14 cellular contexts compared by ENCODE assay signal in genomic region chr4:108425988-108426387, GRCh38.
DNase-seq lines count a peak whose midpoint lies in the region; ATAC-seq and TF ChIP-seq lines count a peak whose summit lies in the region.
"Had no signal": no experiment of that assay in that cellular context is flagged by ENCODE, and none has a peak within 500 bp of the region (broad histone marks: within the 10 kb centered on the region; RNA-seq: fewer than 3 reads in every experiment).

No MANE protein-coding gene starts in this region.

- DNase-seq in activated CD8-positive, alpha-beta T cell treated with anti-CD3 and anti-CD28 coated beads for 36 hours, result no peak
- no peak for DNase-seq in activated CD8-positive, alpha-beta T cell treated with anti-CD3 and anti-CD28 coated beads, Interleukin-2, amount 10 ng/mL, durations not matched to agents 7 days and 5 days
- no peak for DNase-seq in RWPE2 (ENCODE audit: low spot score)
- peak; percentile 37 for DNase-seq in epithelial cell of esophagus (ENCODE audit: low read depth)
- DNase-seq in smooth muscle cell (lab: John Stamatoyannopoulos, UW; ENCODE audit: unreplicated experiment), result no peak
- DNase-seq in NK-92 (lab: John Stamatoyannopoulos, UW; ENCODE audit: unreplicated experiment), result no peak
- no peak for DNase-seq in 8988T
- DNase-seq in suprapubic skin (ENCODE audit: low spot score in 2 of 2), result no peak
- DNase-seq: retina had no signal

- CTCF ChIA-PET in activated CD8-positive, alpha-beta T cell treated with anti-CD3 and anti-CD28 coated beads for 36 hours (lab: Charles Lee), result interaction anchor here (0.8 to 1.6 kb wide), 4 partner anchors 17 to 436 kb away, joined by 3 to 4 read pairs (median 3); partner anchors contain the start of gene HADH
- CTCF ChIA-PET in activated CD8-positive, alpha-beta T cell treated with anti-CD3 and anti-CD28 coated beads, Interleukin-2, amount 10 ng/mL, durations not matched to agents 7 days and 5 days (lab: Charles Lee), result interaction anchor here (0.9 kb wide), 1 partner anchor 52 kb away, joined by 3 read pairs; no protein-coding TSS in a partner anchor

- peak overlapping the region; percentile 1 for H3K27ac Mint-ChIP-seq in activated CD8-positive, alpha-beta T cell treated with anti-CD3 and anti-CD28 coated beads for 36 hours
- no peak overlapping the region for H3K27ac Mint-ChIP-seq in activated CD8-positive, alpha-beta T cell treated with anti-CD3 and anti-CD28 coated beads, Interleukin-2, amount 10 ng/mL, durations not matched to agents 7 days and 5 days
- H3K27ac Mint-ChIP-seq: activated T-helper 1 cell treated with anti-CD3 and anti-CD28 coated beads, Interleukin-12 subunit alpha, Interleukin-12 subunit beta, Interleukin-2, Interleukin-4 antibody, amounts not matched to agents 30 ng/mL and 10 ng/mL and 1 ng/mL, durations not matched to agents 14 hours and 24 hours and 36 hours had no signal

- POLR2A ChIA-PET in activated CD8-positive, alpha-beta T cell treated with anti-CD3 and anti-CD28 coated beads for 36 hours (lab: Charles Lee), result interaction anchor here (0.7 to 1.5 kb wide), 4 partner anchors 65 to 310 kb away, joined by 3 to 4 read pairs (median 3); no protein-coding TSS in a partner anchor
- POLR2A ChIA-PET in activated CD8-positive, alpha-beta T cell treated with anti-CD3 and anti-CD28 coated beads, Interleukin-2, amount 10 ng/mL, durations not matched to agents 7 days and 5 days (lab: Charles Lee), result interaction anchor here (0.6 kb wide), 1 partner anchor 18 kb away, joined by 3 read pairs; no protein-coding TSS in a partner anchor

- intact Hi-C loops in activated CD8-positive, alpha-beta T cell treated with anti-CD3 and anti-CD28 coated beads for 36 hours (cut with micrococcal nuclease), result loop anchor here (10.0 kb wide), 1 partner anchor 51 kb away; no protein-coding TSS in a partner anchor

- H3K9me3 ChIP-seq in RWPE2 (ENCODE audit: severe bottlenecking) (no peaks in the 10 kb centered on the region), smooth muscle cell (replicated peaks; ENCODE audit: low read depth) (no peaks in the 10 kb centered on the region), suprapubic skin (peaks cover 7% of the 10 kb centered on the region)
- H3K9me3 ChIP-seq: A549 had no signal

- H3K9ac ChIP-seq in smooth muscle cell (ENCODE audit: low read depth), result no peak overlapping the region

- H3K9me3 Mint-ChIP-seq in activated CD8-positive, alpha-beta T cell treated with anti-CD3 and anti-CD28 coated beads for 36 hours, result peaks cover 4% of the 10 kb centered on the region
- H3K9me3 Mint-ChIP-seq in activated CD8-positive, alpha-beta T cell treated with anti-CD3 and anti-CD28 coated beads, Interleukin-2, amount 10 ng/mL, durations not matched to agents 7 days and 5 days (ENCODE audit: insufficient read depth), result peaks cover 12% of the 10 kb centered on the region

- no peaks in the 10 kb centered on the region for H3K27me3 ChIP-seq in RWPE2 (ENCODE audit: insufficient read depth, poor library complexity, severe bottlenecking)
- no peaks in the 10 kb centered on the region for H3K27me3 ChIP-seq in smooth muscle cell (ENCODE audit: low read depth)
- no peaks in the 10 kb centered on the region for H3K27me3 ChIP-seq in suprapubic skin
- H3K27me3 ChIP-seq: hepatocyte had no signal

- no peaks in the 10 kb centered on the region for H3K36me3 Mint-ChIP-seq in activated CD8-positive, alpha-beta T cell treated with anti-CD3 and anti-CD28 coated beads for 36 hours (ENCODE audit: low read depth)
- peaks cover 2% of the 10 kb centered on the region for H3K36me3 Mint-ChIP-seq in activated CD8-positive, alpha-beta T cell treated with anti-CD3 and anti-CD28 coated beads, Interleukin-2, amount 10 ng/mL, durations not matched to agents 7 days and 5 days (ENCODE audit: low read depth)

- 13% methylated on average over 3 of the region's 3 CpGs for WGBS in smooth muscle cell (ENCODE audit: low lambda C conversion rate)
- WGBS in suprapubic skin, result 85% methylated on average over 3 of the region's 3 CpGs

- H4K20me1 ChIP-seq in smooth muscle cell (ENCODE audit: low read depth), result no peaks in the 10 kb centered on the region

- TF ChIP-seq POLR2A in suprapubic skin (IDR thresholded peaks at IDR 0.05), result no peak

- no peak overlapping the region for H3K4me3 Mint-ChIP-seq in activated CD8-positive, alpha-beta T cell treated with anti-CD3 and anti-CD28 coated beads for 36 hours
- no peak overlapping the region for H3K4me3 Mint-ChIP-seq in activated CD8-positive, alpha-beta T cell treated with anti-CD3 and anti-CD28 coated beads, Interleukin-2, amount 10 ng/mL, durations not matched to agents 7 days and 5 days
- H3K4me3 Mint-ChIP-seq: activated T-helper 1 cell treated with anti-CD3 and anti-CD28 coated beads, Interleukin-12 subunit alpha, Interleukin-12 subunit beta, Interleukin-2, Interleukin-4 antibody, amounts not matched to agents 30 ng/mL and 10 ng/mL and 1 ng/mL, durations not matched to agents 14 hours and 24 hours and 36 hours had no signal

- TF ChIP-seq CTCF in activated CD8-positive, alpha-beta T cell treated with anti-CD3 and anti-CD28 coated beads for 36 hours (IDR thresholded peaks at IDR 0.05), result no peak
- TF ChIP-seq CTCF in RWPE2 (IDR thresholded peaks at IDR 0.05; ENCODE audit: poor library complexity, severe bottlenecking) (no peak), epithelial cell of esophagus (IDR thresholded peaks at IDR 0.05; ENCODE audit: insufficient read depth, low read depth, low read length, missing control alignments) (no peak), smooth muscle cell (IDR thresholded peaks at IDR 0.05; ENCODE audit: borderline replicate concordance, insufficient read depth, poor library complexity, severe bottlenecking) (no peak), suprapubic skin (IDR thresholded peaks at IDR 0.05) (no peak)

- H3K4me2 ChIP-seq in smooth muscle cell, result peak overlapping the region; percentile 76
- H3K4me2 ChIP-seq: A549, hepatocyte had no signal

- no peak overlapping the region for H3K27ac ChIP-seq in RWPE2 (ENCODE audit: poor library complexity, severe bottlenecking)
- peak overlapping the region; percentile 84 for H3K27ac ChIP-seq in smooth muscle cell (ENCODE audit: low read depth)
- no peak overlapping the region for H3K27ac ChIP-seq in suprapubic skin
- H3K27ac ChIP-seq: A549, hepatocyte, VCaP had no signal

- H2AFZ ChIP-seq in smooth muscle cell (ENCODE audit: low read depth), result no peak overlapping the region
- H2AFZ ChIP-seq: hepatocyte had no signal

- no peaks in the 10 kb centered on the region for H3K79me2 ChIP-seq in smooth muscle cell (ENCODE audit: low read depth)
- H3K79me2 ChIP-seq: hepatocyte had no signal

- H3K4me3 ChIP-seq in RWPE2 (ENCODE audit: severe bottlenecking) (no peak overlapping the region), epithelial cell of esophagus (ENCODE audit: low read length) (no peak overlapping the region), smooth muscle cell (no peak overlapping the region), suprapubic skin (no peak overlapping the region)
- H3K4me3 ChIP-seq: A549, hepatocyte had no signal

- no peak for TF ChIP-seq EP300 in suprapubic skin (IDR thresholded peaks at IDR 0.05)

- H3K36me3 ChIP-seq in RWPE2 (ENCODE audit: low read depth) (no peaks in the 10 kb centered on the region), smooth muscle cell (ENCODE audit: low read depth) (no peaks in the 10 kb centered on the region), suprapubic skin (no peaks in the 10 kb centered on the region)

- peaks cover 13% of the 10 kb centered on the region for H3F3A ChIP-seq in smooth muscle cell (ENCODE audit: low read depth)

- H3K4me1 ChIP-seq in RWPE2 (ENCODE audit: insufficient read depth, poor library complexity, severe bottlenecking) (no peaks in the 10 kb centered on the region), smooth muscle cell (ENCODE audit: low read depth) (peaks cover 3% of the 10 kb centered on the region), suprapubic skin (no peaks in the 10 kb centered on the region)
- H3K4me1 ChIP-seq: A549 had no signal

- H3K4me1 Mint-ChIP-seq in activated CD8-positive, alpha-beta T cell treated with anti-CD3 and anti-CD28 coated beads for 36 hours (ENCODE audit: low read depth), result peaks cover 25% of the 10 kb centered on the region
- peaks cover 14% of the 10 kb centered on the region for H3K4me1 Mint-ChIP-seq in activated CD8-positive, alpha-beta T cell treated with anti-CD3 and anti-CD28 coated beads, Interleukin-2, amount 10 ng/mL, durations not matched to agents 7 days and 5 days (ENCODE audit: low read depth)

- peak; percentile 68 for ATAC-seq in activated CD8-positive, alpha-beta T cell treated with anti-CD3 and anti-CD28 coated beads for 36 hours
- no peak for ATAC-seq in activated CD8-positive, alpha-beta T cell treated with anti-CD3 and anti-CD28 coated beads, Interleukin-2, amount 10 ng/mL, durations not matched to agents 7 days and 5 days
- ATAC-seq in RWPE2 (ENCODE audit: low read depth), result peak; percentile 72; the same call in 2 of the 3 replicates
- ATAC-seq: A549, Right ventricle myocardium inferior had no signal

- no peaks in the 10 kb centered on the region for H3K27me3 Mint-ChIP-seq in activated CD8-positive, alpha-beta T cell treated with anti-CD3 and anti-CD28 coated beads for 36 hours
- H3K27me3 Mint-ChIP-seq in activated CD8-positive, alpha-beta T cell treated with anti-CD3 and anti-CD28 coated beads, Interleukin-2, amount 10 ng/mL, durations not matched to agents 7 days and 5 days (ENCODE audit: low read depth), result peaks cover 2% of the 10 kb centered on the region
